In genomic region chr18:63844254-63844653, GRCh38 we compare ENCODE assay signal across 9 cellular contexts. TPM values are rescaled to one million over a fixed set of nuclear protein-coding genes. Genes with fewer than 3 reads are reported as not detected.
DNase-seq lines count a peak whose midpoint lies in the region; ATAC-seq and TF ChIP-seq lines count a peak whose summit lies in the region.
"Had no signal": no experiment of that assay in that cellular context is flagged by ENCODE, and none has a peak within 500 bp of the region (broad histone marks: within the 10 kb centered on the region; RNA-seq: fewer than 3 reads in every experiment).

No MANE protein-coding gene starts in this region.

- CTCF ChIA-PET in WTC11 (lab: Charles Lee) = interaction anchor here (0.6 to 1.6 kb wide), 7 partner anchors 20 to 399 kb away, joined by 3 to 9 read pairs (median 4); no protein-coding TSS in a partner anchor
- CTCF ChIA-PET in activated CD8-positive, alpha-beta T cell treated with anti-CD3 and anti-CD28 coated beads, Interleukin-2, amount 10 ng/mL, durations not matched to agents 7 days and 5 days (lab: Charles Lee) = interaction anchor here (1.1 to 2.9 kb wide), 4 partner anchors 13 to 333 kb away, joined by 4 to 13 read pairs (median 4); no protein-coding TSS in a partner anchor

- H3K36me3 Mint-ChIP-seq in WTC11 = no peaks in the 10 kb centered on the region
- H3K36me3 Mint-ChIP-seq in activated CD8-positive, alpha-beta T cell treated with anti-CD3 and anti-CD28 coated beads, Interleukin-2, amount 10 ng/mL, durations not matched to agents 7 days and 5 days (ENCODE audit: low read depth) = no peaks in the 10 kb centered on the region
- H3K36me3 Mint-ChIP-seq: memory B cell had no signal

- H3K4me1 Mint-ChIP-seq in WTC11 = no peaks in the 10 kb centered on the region
- H3K4me1 Mint-ChIP-seq in activated CD8-positive, alpha-beta T cell treated with anti-CD3 and anti-CD28 coated beads, Interleukin-2, amount 10 ng/mL, durations not matched to agents 7 days and 5 days (ENCODE audit: low read depth) = no peaks in the 10 kb centered on the region
- H3K4me1 Mint-ChIP-seq: memory B cell had no signal

- peak; percentile 57 for TF ChIP-seq CTCF in LNCAP (IDR thresholded peaks at IDR 0.05)
- TF ChIP-seq CTCF in WTC11 (IDR thresholded peaks at IDR 0.05) = no peak; the same call in 1 of the 2 replicates

- POLR2A ChIA-PET in WTC11 (lab: Charles Lee) = no interaction called here
- POLR2A ChIA-PET in activated CD8-positive, alpha-beta T cell treated with anti-CD3 and anti-CD28 coated beads, Interleukin-2, amount 10 ng/mL, durations not matched to agents 7 days and 5 days (lab: Charles Lee) = no interaction called here

- ATAC-seq in GM19468 (IDR thresholded peaks at IDR 0.05; ENCODE audit: extremely low read depth, unreplicated experiment) (peak; percentile 19), WTC11 (peak; percentile 74)
- no peak for ATAC-seq in activated CD8-positive, alpha-beta T cell treated with anti-CD3 and anti-CD28 coated beads, Interleukin-2, amount 10 ng/mL, durations not matched to agents 7 days and 5 days

- H3K27me3 Mint-ChIP-seq in WTC11 (ENCODE audit: low read depth) = no peaks in the 10 kb centered on the region
- H3K27me3 Mint-ChIP-seq in activated CD8-positive, alpha-beta T cell treated with anti-CD3 and anti-CD28 coated beads, Interleukin-2, amount 10 ng/mL, durations not matched to agents 7 days and 5 days (ENCODE audit: low read depth) = peaks cover 17% of the 10 kb centered on the region

- DNase-seq in DMS79 (lab: John Stamatoyannopoulos, UW) (peak; percentile 5), WTC11 (ENCODE audit: low spot score) (no peak), medulla oblongata (ENCODE audit: extremely low spot score) (peak; percentile 16), GOT3 (lab: John Stamatoyannopoulos, UW) (no peak), GM19240 (ENCODE audit: insufficient read length, low spot score) (no peak)
- DNase-seq in activated CD8-positive, alpha-beta T cell treated with anti-CD3 and anti-CD28 coated beads, Interleukin-2, amount 10 ng/mL, durations not matched to agents 7 days and 5 days = no peak

- no peak overlapping the region for H3K27ac Mint-ChIP-seq in WTC11
- no peak overlapping the region for H3K27ac Mint-ChIP-seq in activated CD8-positive, alpha-beta T cell treated with anti-CD3 and anti-CD28 coated beads, Interleukin-2, amount 10 ng/mL, durations not matched to agents 7 days and 5 days
- H3K27ac Mint-ChIP-seq: memory B cell had no signal

- no peaks in the 10 kb centered on the region for H3K9me3 Mint-ChIP-seq in WTC11
- H3K9me3 Mint-ChIP-seq in activated CD8-positive, alpha-beta T cell treated with anti-CD3 and anti-CD28 coated beads, Interleukin-2, amount 10 ng/mL, durations not matched to agents 7 days and 5 days (ENCODE audit: insufficient read depth) = no peaks in the 10 kb centered on the region
- H3K9me3 Mint-ChIP-seq: memory B cell had no signal

- H3K4me3 Mint-ChIP-seq in WTC11 = no peak overlapping the region
- H3K4me3 Mint-ChIP-seq in activated CD8-positive, alpha-beta T cell treated with anti-CD3 and anti-CD28 coated beads, Interleukin-2, amount 10 ng/mL, durations not matched to agents 7 days and 5 days = no peak overlapping the region
- H3K4me3 Mint-ChIP-seq: memory B cell had no signal

TF ChIP-seq in WTC11, 78 proteins besides CTCF, POLR2A, EP300 and RAD21:
- TF ChIP-seq AR (CRISPR knock-in tag; IDR thresholded peaks at IDR 0.05) (no peak), E2F4 (CRISPR knock-in tag; IDR thresholded peaks at IDR 0.05; ENCODE audit: borderline replicate concordance, low read depth) (no peak), ZNF219 (CRISPR knock-in tag; IDR thresholded peaks at IDR 0.05; ENCODE audit: borderline replicate concordance) (no peak), STAT6 (CRISPR knock-in tag; conservative IDR thresholded peaks at IDR 0.05; ENCODE audit: low read depth) (no peak), OVOL2 (CRISPR knock-in tag; IDR thresholded peaks at IDR 0.05; ENCODE audit: borderline replicate concordance) (no peak), PRRX2 (CRISPR knock-in tag; IDR thresholded peaks at IDR 0.05) (no peak), NR2C2 (CRISPR knock-in tag; IDR thresholded peaks at IDR 0.05) (no peak), GTF2I (CRISPR knock-in tag; conservative IDR thresholded peaks at IDR 0.05) (no peak)

RNA-seq across cellular contexts. Expression of gene SERPINB2, which starts 43.3 kb away (rescaled TPM):
- total RNA-seq in WTC11 (2021) = not detected in 3 replicates
- total RNA-seq in activated CD8-positive, alpha-beta T cell treated with anti-CD3 and anti-CD28 coated beads, Interleukin-2, amount 10 ng/mL, durations not matched to agents 7 days and 5 days = not detected

Comparison
In these comparisons a context has a peak if more than half of its experiments do, and no peak if none do; other contexts are left out.
1. DNase-seq: peak in DMS79 (single experiment) and medulla oblongata (single experiment); none in WTC11 (single experiment), activated CD8-positive, alpha-beta T cell treated with anti-CD3 and anti-CD28 coated beads, Interleukin-2, amount 10 ng/mL, durations not matched to agents 7 days and 5 days (single experiment), GOT3 (single experiment) and GM19240 (single experiment).